27 cellular contexts compared by ENCODE assay signal in genomic region chr3:55801068-55801467, GRCh38.
"Had no signal": no experiment of that assay in that cellular context is flagged by ENCODE, and none has a peak within 500 bp of the region (broad histone marks: within the 10 kb centered on the region; RNA-seq: fewer than 3 reads in every experiment).

No MANE protein-coding gene starts in this region.

- H3K36me3 ChIP-seq: neutrophil, pancreas, prostate gland, right lobe of liver, sigmoid colon, stomach, thoracic aorta, thyroid gland, tibial nerve, upper lobe of right lung, uterus had no signal

- H3K27me3 ChIP-seq: neutrophil, pancreas, right lobe of liver, sigmoid colon, stomach, thyroid gland, tibial nerve, upper lobe of right lung, uterus had no signal

- H3K27ac Mint-ChIP-seq: natural killer cell treated with Interleukin-12 subunit alpha and Interleukin-12 subunit beta and Interleukin-15 and Interleukin-18, amount 100 ng/mL, for 72 hours; nephron progenitor cell; stimulated activated effector memory CD8-positive, alpha-beta T cell treated with anti-CD3 and anti-CD28 coated beads, Interleukin-12 subunit alpha, Interleukin-12 subunit beta, amount 100 ng/mL, for 72 hours; stimulated activated naive B cell treated with anti-CD40 and anti-IgM and Interleukin-4, amounts not matched to agents 10 μg/mL and 1 μg/mL and 100 μg/mL, for 72 hours; stimulated activated naive CD8-positive, alpha-beta T cell treated with anti-CD3 and anti-CD28 coated beads, Interleukin-15, Interleukin-2, amounts not matched to agents 100 ng/mL and 50 ng/mL, for 24 hours had no signal

- H3K4me3 ChIP-seq: pancreas, prostate gland, right lobe of liver, sigmoid colon, stomach, thoracic aorta, thyroid gland, tibial nerve, upper lobe of right lung, uterus had no signal

- H3K4me3 Mint-ChIP-seq: naive thymus-derived CD8-positive, alpha-beta T cell; natural killer cell treated with Interleukin-12 subunit alpha and Interleukin-12 subunit beta and Interleukin-15 and Interleukin-18, amount 100 ng/mL, for 72 hours; nephron progenitor cell; neural crest cell; stimulated activated effector memory CD8-positive, alpha-beta T cell treated with anti-CD3 and anti-CD28 coated beads, Interleukin-12 subunit alpha, Interleukin-12 subunit beta, amount 100 ng/mL, for 72 hours; stimulated activated naive B cell treated with anti-CD40 and anti-IgM and Interleukin-4, amounts not matched to agents 10 μg/mL and 1 μg/mL and 100 μg/mL, for 72 hours; stimulated activated naive CD8-positive, alpha-beta T cell treated with anti-CD3 and anti-CD28 coated beads, Interleukin-15, Interleukin-2, amounts not matched to agents 100 ng/mL and 50 ng/mL, for 24 hours had no signal

- H3K27me3 Mint-ChIP-seq: natural killer cell treated with Interleukin-12 subunit alpha and Interleukin-12 subunit beta and Interleukin-15 and Interleukin-18, amount 100 ng/mL, for 72 hours; stimulated activated naive CD8-positive, alpha-beta T cell treated with anti-CD3 and anti-CD28 coated beads, Interleukin-15, Interleukin-2, amounts not matched to agents 100 ng/mL and 50 ng/mL, for 24 hours had no signal

- H3K4me1 ChIP-seq: prostate gland, right lobe of liver, sigmoid colon, thyroid gland, tibial nerve, uterus had no signal

- H3K36me3 Mint-ChIP-seq: naive thymus-derived CD8-positive, alpha-beta T cell; natural killer cell treated with Interleukin-12 subunit alpha and Interleukin-12 subunit beta and Interleukin-15 and Interleukin-18, amount 100 ng/mL, for 72 hours; stimulated activated effector memory CD8-positive, alpha-beta T cell treated with anti-CD3 and anti-CD28 coated beads, Interleukin-12 subunit alpha, Interleukin-12 subunit beta, amount 100 ng/mL, for 72 hours; stimulated activated naive B cell treated with anti-CD40 and anti-IgM and Interleukin-4, amounts not matched to agents 10 μg/mL and 1 μg/mL and 100 μg/mL, for 72 hours had no signal

- H3K27ac ChIP-seq: neutrophil, pancreas, prostate gland, right lobe of liver, sigmoid colon, stomach, thoracic aorta, thyroid gland, tibial nerve, upper lobe of right lung, uterus had no signal

- ATAC-seq: naive thymus-derived CD8-positive, alpha-beta T cell; natural killer cell treated with Interleukin-12 subunit alpha and Interleukin-12 subunit beta and Interleukin-15 and Interleukin-18, amount 100 ng/mL, for 72 hours; right cardiac atrium; right lobe of liver; stimulated activated effector memory CD8-positive, alpha-beta T cell treated with anti-CD3 and anti-CD28 coated beads, Interleukin-12 subunit alpha, Interleukin-12 subunit beta, amount 100 ng/mL, for 72 hours; stimulated activated naive B cell treated with anti-CD40 and anti-IgM and Interleukin-4, amounts not matched to agents 10 μg/mL and 1 μg/mL and 100 μg/mL, for 72 hours; upper lobe of right lung had no signal

- H3K9me3 ChIP-seq: neutrophil, pancreas, prostate gland, right lobe of liver, sigmoid colon, stomach, thoracic aorta, thyroid gland, tibial nerve, upper lobe of right lung, uterus had no signal

- DNase-seq: naive thymus-derived CD8-positive, alpha-beta T cell; nucleus accumbens; pancreas; right cardiac atrium; right lobe of liver; sigmoid colon; small intestine; stimulated activated CD4-positive, alpha-beta T cell treated with anti-CD3 and anti-CD28 coated beads, Interleukin-15, amount 100 ng/mL, for 24 hours; stimulated activated CD4-positive, alpha-beta T cell treated with anti-CD3 and anti-CD28 coated beads, Interleukin-2, amount 100 ng/mL, for 24 hours; stimulated activated CD4-positive, alpha-beta T cell treated with anti-CD3 and anti-CD28 coated beads, Interleukin-2, amount 100 ng/mL, for 48 hours; stimulated activated CD4-positive, alpha-beta T cell treated with anti-CD3 and anti-CD28 coated beads, Interleukin-4, amount 100 ng/mL, for 24 hours; stimulated activated naive B cell treated with anti-CD40 and anti-IgM and Interleukin-4, amounts not matched to agents 10 μg/mL and 1 μg/mL and 100 μg/mL, for 72 hours; stimulated activated naive CD4-positive, alpha-beta T cell treated with Interleukin-2 at 50 U/mL for 16 hours; stomach; thyroid gland; trophoblast cell; upper lobe of right lung; uterus had no signal

- H3K4me1 Mint-ChIP-seq: naive thymus-derived CD8-positive, alpha-beta T cell; neural crest cell; stimulated activated effector memory CD8-positive, alpha-beta T cell treated with anti-CD3 and anti-CD28 coated beads, Interleukin-12 subunit alpha, Interleukin-12 subunit beta, amount 100 ng/mL, for 72 hours; stimulated activated naive B cell treated with anti-CD40 and anti-IgM and Interleukin-4, amounts not matched to agents 10 μg/mL and 1 μg/mL and 100 μg/mL, for 72 hours had no signal
